ENCODE assay signal across 8 cellular contexts in the genomic region with DNA sequence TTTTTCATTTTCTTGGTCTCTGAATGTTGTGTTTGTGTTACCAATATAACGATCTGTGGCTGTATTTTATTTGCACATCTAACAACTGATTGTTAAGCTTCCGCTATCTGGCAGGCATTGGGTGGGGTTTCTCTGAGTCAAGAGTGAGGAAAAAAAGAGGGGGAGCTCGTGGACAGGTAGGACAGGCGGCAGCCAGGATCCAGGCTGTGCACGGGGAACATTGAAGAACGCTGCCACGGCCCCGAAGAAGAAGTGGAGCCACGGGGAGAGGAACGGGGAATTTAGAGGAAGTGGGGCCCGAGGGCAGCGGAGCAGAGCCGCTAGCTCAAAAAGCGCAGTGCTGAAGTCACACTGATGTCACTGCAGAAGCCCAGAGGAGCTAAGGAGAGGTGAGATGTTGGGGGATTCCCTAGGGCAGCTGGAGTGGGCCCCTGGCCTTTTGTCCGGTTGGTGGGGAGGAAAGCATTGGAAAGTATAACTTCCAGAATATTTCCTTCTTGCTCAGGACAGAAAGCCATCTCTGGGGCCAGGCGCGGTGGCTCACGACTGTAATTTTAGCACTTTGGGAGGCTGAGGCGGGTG. TPM values are rescaled to one million over a fixed set of nuclear protein-coding genes. Genes with fewer than 3 reads are reported as not detected.
DNase-seq lines count a peak whose midpoint lies in the region; ATAC-seq, FAIRE-seq and TF ChIP-seq lines count a peak whose summit lies in the region.

No MANE protein-coding gene starts in this region.

- H3K36me3 Mint-ChIP-seq in T-helper 2 cell treated with Interferon-gamma antibody and Interleukin-4, amounts not matched to agents 5 μg/mL and 100 μg/mL, for 36 hours (ENCODE audit: low read depth): no peaks in the 10 kb centered on the region
- no peaks in the 10 kb centered on the region for H3K36me3 Mint-ChIP-seq in mesothelial cell of epicardium

- peak; percentile 83 for ATAC-seq in HG03354 (IDR thresholded peaks at IDR 0.05; ENCODE audit: poor library complexity, severe bottlenecking, unreplicated experiment)
- peak; percentile 85 for ATAC-seq in stimulated activated naive CD8-positive, alpha-beta T cell treated with anti-CD3 and anti-CD28 coated beads, Interleukin-15, amount 100 ng/mL, for 72 hours

- TF ChIP-seq CTCF in AG10803 (conservative IDR thresholded peaks at IDR 0.05; ENCODE audit: low read length): no peak
- no peak for TF ChIP-seq CTCF in bronchial epithelial cell (IDR thresholded peaks at IDR 0.05; ENCODE audit: insufficient read depth, low read length, severe bottlenecking)
- TF ChIP-seq CTCF in mesothelial cell of epicardium (IDR thresholded peaks at IDR 0.05; ENCODE audit: unreplicated experiment): no peak

- peak overlapping the region; percentile 96 for H3K27ac Mint-ChIP-seq in T-helper 2 cell treated with Interferon-gamma antibody and Interleukin-4, amounts not matched to agents 5 μg/mL and 100 μg/mL, for 36 hours
- no peak overlapping the region for H3K27ac Mint-ChIP-seq in mesothelial cell of epicardium
- peak overlapping the region; percentile 94 to 95 for H3K27ac Mint-ChIP-seq in stimulated activated naive CD8-positive, alpha-beta T cell treated with anti-CD3 and anti-CD28 coated beads, Interleukin-15, amount 100 ng/mL, for 72 hours

- H3K4me1 Mint-ChIP-seq in T-helper 2 cell treated with Interferon-gamma antibody and Interleukin-4, amounts not matched to agents 5 μg/mL and 100 μg/mL, for 36 hours (ENCODE audit: low read depth): peaks cover 10% of the 10 kb centered on the region
- H3K4me1 Mint-ChIP-seq in mesothelial cell of epicardium: peaks cover 10% of the 10 kb centered on the region
- peaks cover 31% of the 10 kb centered on the region for H3K4me1 Mint-ChIP-seq in stimulated activated naive CD8-positive, alpha-beta T cell treated with anti-CD3 and anti-CD28 coated beads, Interleukin-15, amount 100 ng/mL, for 72 hours

- no peaks in the 10 kb centered on the region for H3K9me3 Mint-ChIP-seq in T-helper 2 cell treated with Interferon-gamma antibody and Interleukin-4, amounts not matched to agents 5 μg/mL and 100 μg/mL, for 36 hours
- H3K9me3 Mint-ChIP-seq in mesothelial cell of epicardium: no peaks in the 10 kb centered on the region
- no peaks in the 10 kb centered on the region for H3K9me3 Mint-ChIP-seq in stimulated activated naive CD8-positive, alpha-beta T cell treated with anti-CD3 and anti-CD28 coated beads, Interleukin-15, amount 100 ng/mL, for 72 hours

- no peaks in the 10 kb centered on the region for H3K27me3 Mint-ChIP-seq in T-helper 2 cell treated with Interferon-gamma antibody and Interleukin-4, amounts not matched to agents 5 μg/mL and 100 μg/mL, for 36 hours (ENCODE audit: low read depth)
- H3K27me3 Mint-ChIP-seq in mesothelial cell of epicardium (ENCODE audit: low read depth): peaks cover 3% of the 10 kb centered on the region
- no peaks in the 10 kb centered on the region for H3K27me3 Mint-ChIP-seq in stimulated activated naive CD8-positive, alpha-beta T cell treated with anti-CD3 and anti-CD28 coated beads, Interleukin-15, amount 100 ng/mL, for 72 hours

- H3K4me3 ChIP-seq in AG10803 (ENCODE audit: low read length) (peak overlapping the region; percentile 52), bronchial epithelial cell (ENCODE audit: low read depth, low read length) (peak overlapping the region; percentile 31)

- no peak for DNase-seq in AG10803 (ENCODE audit: low read depth)
- peak; percentile 80 for DNase-seq in GM19239 (ENCODE audit: insufficient read length, low spot score)
- peak; percentile 52 for DNase-seq in T-helper 2 cell treated with Interferon-gamma antibody and Interleukin-4, amounts not matched to agents 5 μg/mL and 100 μg/mL, for 36 hours (ENCODE audit: low spot score)
- DNase-seq in bronchial epithelial cell (ENCODE audit: low read depth): peak; percentile 41
- no peak for DNase-seq in mesothelial cell of epicardium (ENCODE audit: low spot score in 2 of 2, unreplicated experiment in 2 of 2)
- peak; percentile 69 to 79 for DNase-seq in stimulated activated naive CD8-positive, alpha-beta T cell treated with anti-CD3 and anti-CD28 coated beads, Interleukin-15, amount 100 ng/mL, for 72 hours
- no peak for DNase-seq in 8988T

- peak overlapping the region; percentile 89 for H3K4me3 Mint-ChIP-seq in T-helper 2 cell treated with Interferon-gamma antibody and Interleukin-4, amounts not matched to agents 5 μg/mL and 100 μg/mL, for 36 hours
- H3K4me3 Mint-ChIP-seq in mesothelial cell of epicardium: peak overlapping the region; percentile 18
- H3K4me3 Mint-ChIP-seq in stimulated activated naive CD8-positive, alpha-beta T cell treated with anti-CD3 and anti-CD28 coated beads, Interleukin-15, amount 100 ng/mL, for 72 hours: peak overlapping the region; percentile 88 to 92

- no peaks in the 10 kb centered on the region for H3K27me3 ChIP-seq in bronchial epithelial cell (ENCODE audit: control insufficient read depth, insufficient read depth, low read length)

- no peaks in the 10 kb centered on the region for H3K36me3 ChIP-seq in bronchial epithelial cell (ENCODE audit: control insufficient read depth, insufficient read depth, low read length)

- FAIRE-seq in GM19239 (lab: Jason Lieb, UNC) (no peak), bronchial epithelial cell (lab: Jason Lieb, UNC) (no peak)

RNA-seq across cellular contexts. Expression of a gene that starts 20.9 kb away (rescaled TPM):
- total RNA-seq in bronchial epithelial cell: 12.9 and 21.3 TPM in 2 replicates
- 210 to 219 TPM (median 215 TPM) in 3 replicates for total RNA-seq in mesothelial cell of epicardium

Comparison
In these comparisons a context has a peak if more than half of its experiments do, and no peak if none do; other contexts are left out.
1. DNase-seq: peak in GM19239 (single experiment), T-helper 2 cell treated with Interferon-gamma antibody and Interleukin-4, amounts not matched to agents 5 μg/mL and 100 μg/mL, for 36 hours (single experiment), bronchial epithelial cell (single experiment) and stimulated activated naive CD8-positive, alpha-beta T cell treated with anti-CD3 and anti-CD28 coated beads, Interleukin-15, amount 100 ng/mL, for 72 hours (2 of 2); none in AG10803 (single experiment), mesothelial cell of epicardium (0 of 2) and 8988T (single experiment).
2. H3K4me3 Mint-ChIP-seq: peak in every context shown above with its lines; median percentile 90 in stimulated activated naive CD8-positive, alpha-beta T cell treated with anti-CD3 and anti-CD28 coated beads, Interleukin-15, amount 100 ng/mL, for 72 hours; 89 in T-helper 2 cell treated with Interferon-gamma antibody and Interleukin-4, amounts not matched to agents 5 μg/mL and 100 μg/mL, for 36 hours; 18 in mesothelial cell of epicardium.